8 cellular contexts compared by ENCODE assay signal in genomic region chr6:15365273-15365687, GRCh38.
DNase-seq lines count a peak whose midpoint lies in the region; ATAC-seq, FAIRE-seq and TF ChIP-seq lines count a peak whose summit lies in the region.

No MANE protein-coding gene starts in this region.

- no peak for FAIRE-seq in frontal cortex (lab: Jason Lieb, UNC)

- peaks cover 2% of the 10 kb centered on the region for H3K36me3 Mint-ChIP-seq in activated naive CD4-positive, alpha-beta T cell treated with anti-CD3 and anti-CD28 coated beads for 36 hours (ENCODE audit: low read depth)

- CTCF ChIA-PET in AG04450 (lab: Charles Lee) = no interaction called here
- CTCF ChIA-PET in activated naive CD4-positive, alpha-beta T cell treated with anti-CD3 and anti-CD28 coated beads for 36 hours (lab: Charles Lee) = no interaction called here

- H3K9me3 ChIP-seq in AG04450 (ENCODE audit: control insufficient read depth, insufficient read depth, low read length) = no peaks in the 10 kb centered on the region

- no peaks in the 10 kb centered on the region for H3K9me3 Mint-ChIP-seq in activated naive CD4-positive, alpha-beta T cell treated with anti-CD3 and anti-CD28 coated beads for 36 hours

- peak overlapping the region; percentile 38 for H3K4me3 Mint-ChIP-seq in activated naive CD4-positive, alpha-beta T cell treated with anti-CD3 and anti-CD28 coated beads for 36 hours

- intact Hi-C loops in activated naive CD4-positive, alpha-beta T cell treated with anti-CD3 and anti-CD28 coated beads for 36 hours (cut with micrococcal nuclease) = no loop called here

- peak overlapping the region; percentile 34 for H3K27ac ChIP-seq in AG04450 (ENCODE audit: low read depth, low read length)

- ATAC-seq in HG02610 (IDR thresholded peaks at IDR 0.05; ENCODE audit: unreplicated experiment) (peak; percentile 42), HG03460 (IDR thresholded peaks at IDR 0.05; ENCODE audit: unreplicated experiment) (no peak), HG03175 (IDR thresholded peaks at IDR 0.05; ENCODE audit: unreplicated experiment) (no peak)

- H3K4me1 Mint-ChIP-seq in activated naive CD4-positive, alpha-beta T cell treated with anti-CD3 and anti-CD28 coated beads for 36 hours (ENCODE audit: low read depth) = peaks cover 43% of the 10 kb centered on the region

- POLR2A ChIA-PET in AG04450 (lab: Yijun Ruan, JAX) = interaction anchor here (0.6 to 0.7 kb wide), 2 partner anchors 21 to 33 kb away, joined by 3 read pairs; no protein-coding TSS in a partner anchor

- no peak overlapping the region for H3K4me3 ChIP-seq in AG04450 (ENCODE audit: low read depth, low read length)

- H3K27ac Mint-ChIP-seq in activated naive CD4-positive, alpha-beta T cell treated with anti-CD3 and anti-CD28 coated beads for 36 hours = no peak overlapping the region

- DNase-seq in AG04450 (ENCODE audit: low read depth, low spot score) (no peak), NOMO-1 treated with DMSO at 0.1 percent for 48 hours (lab: John Stamatoyannopoulos, UW; ENCODE audit: unreplicated experiment) (peak; percentile 88), frontal cortex (ENCODE audit: low spot score in 2 of 2) (peak; percentile 22 to 69), occipital lobe (lab: John Stamatoyannopoulos, UW) (peak; percentile 63)
- peak; percentile 73 for DNase-seq in activated naive CD4-positive, alpha-beta T cell treated with anti-CD3 and anti-CD28 coated beads for 36 hours

- no peaks in the 10 kb centered on the region for H3K27me3 ChIP-seq in AG04450 (ENCODE audit: control insufficient read depth, insufficient read depth, low read length)

- TF ChIP-seq CTCF in AG04450 (IDR thresholded peaks at IDR 0.05; ENCODE audit: low read depth, low read length) = no peak

- no peaks in the 10 kb centered on the region for H3K27me3 Mint-ChIP-seq in activated naive CD4-positive, alpha-beta T cell treated with anti-CD3 and anti-CD28 coated beads for 36 hours (ENCODE audit: low read depth)
